In the genomic region with DNA sequence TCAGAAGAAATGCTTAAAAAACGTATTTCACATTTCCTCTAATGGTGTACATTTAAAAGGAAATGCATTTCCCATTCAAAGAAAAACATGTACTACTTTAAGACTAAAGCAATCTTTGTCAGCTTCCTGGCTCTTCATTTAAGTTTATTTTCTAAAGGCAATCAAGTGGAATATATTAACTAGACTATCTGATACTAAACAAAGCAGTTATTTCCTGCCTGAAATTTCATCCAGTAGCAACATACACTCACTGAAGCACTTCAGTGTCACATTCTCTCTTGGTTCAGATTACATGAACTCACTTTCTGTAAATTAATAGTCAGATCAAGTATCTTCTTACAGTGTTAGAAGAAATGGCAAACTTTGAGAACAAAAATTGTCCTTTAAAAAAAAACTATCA, we compare ENCODE assay signal across 1 cellular context.
TF ChIP-seq lines count a peak whose summit lies in the region.

No MANE protein-coding gene starts in this region.

TF ChIP-seq in IMR-90, 13 proteins besides CTCF, POLR2A, EP300 and RAD21 (continued from another document):
- TF ChIP-seq, protein P1, sequence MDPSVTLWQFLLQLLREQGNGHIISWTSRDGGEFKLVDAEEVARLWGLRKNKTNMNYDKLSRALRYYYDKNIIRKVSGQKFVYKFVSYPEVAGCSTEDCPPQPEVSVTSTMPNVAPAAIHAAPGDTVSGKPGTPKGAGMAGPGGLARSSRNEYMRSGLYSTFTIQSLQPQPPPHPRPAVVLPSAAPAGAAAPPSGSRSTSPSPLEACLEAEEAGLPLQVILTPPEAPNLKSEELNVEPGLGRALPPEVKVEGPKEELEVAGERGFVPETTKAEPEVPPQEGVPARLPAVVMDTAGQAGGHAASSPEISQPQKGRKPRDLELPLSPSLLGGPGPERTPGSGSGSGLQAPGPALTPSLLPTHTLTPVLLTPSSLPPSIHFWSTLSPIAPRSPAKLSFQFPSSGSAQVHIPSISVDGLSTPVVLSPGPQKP (IDR thresholded peaks at IDR 0.05; ENCODE audit: borderline replicate concordance, low read depth, low read length) = no peak
